1 cellular context compared by ENCODE assay signal in genomic region chr7:135192914-135193536, GRCh38.
TF ChIP-seq lines count a peak whose summit lies in the region.

No MANE protein-coding gene starts in this region.

TF ChIP-seq in HepG2, 621 proteins besides CTCF, POLR2A, EP300 and RAD21:
- TF ChIP-seq ZNF609 (CRISPR knock-in tag; IDR thresholded peaks at IDR 0.05; ENCODE audit: borderline replicate concordance) (no peak), MNT (IDR thresholded peaks at IDR 0.05) (no peak), PAWR (CRISPR knock-in tag; IDR thresholded peaks at IDR 0.05; ENCODE audit: borderline replicate concordance) (no peak), ZNF552 (CRISPR knock-in tag; IDR thresholded peaks at IDR 0.05; ENCODE audit: borderline replicate concordance) (no peak), DMTF1 (CRISPR knock-in tag; IDR thresholded peaks at IDR 0.05) (no peak), SRSF4 (IDR thresholded peaks at IDR 0.05; ENCODE audit: low read depth, low read length, poor library complexity, severe bottlenecking) (no peak), ZBTB8A (CRISPR knock-in tag; IDR thresholded peaks at IDR 0.05; ENCODE audit: borderline replicate concordance, low read depth) (no peak), REXO4 (CRISPR knock-in tag; IDR thresholded peaks at IDR 0.05; ENCODE audit: borderline replicate concordance) (no peak), XRCC5 (optimal IDR thresholded peaks at IDR 0.05; ENCODE audit: low read length) (no peak), MTF2 (CRISPR knock-in tag; IDR thresholded peaks at IDR 0.05; ENCODE audit: borderline replicate concordance) (no peak), ZNF878 (CRISPR knock-in tag; IDR thresholded peaks at IDR 0.05) (no peak), SIN3A (IDR thresholded peaks at IDR 0.05; ENCODE audit: borderline replicate concordance, low read depth, low read length) (no peak), GFI1 (CRISPR knock-in tag; IDR thresholded peaks at IDR 0.05; ENCODE audit: borderline replicate concordance) (no peak), MED8 (CRISPR knock-in tag; IDR thresholded peaks at IDR 0.05; ENCODE audit: insufficient replicate concordance) (no peak), KDM5A (IDR thresholded peaks at IDR 0.05; ENCODE audit: borderline replicate concordance, low read length) (no peak), ARHGAP35 (CRISPR knock-in tag; IDR thresholded peaks at IDR 0.05; ENCODE audit: borderline replicate concordance) (no peak)
